ENCODE assay signal across 9 cellular contexts in the genomic region with DNA sequence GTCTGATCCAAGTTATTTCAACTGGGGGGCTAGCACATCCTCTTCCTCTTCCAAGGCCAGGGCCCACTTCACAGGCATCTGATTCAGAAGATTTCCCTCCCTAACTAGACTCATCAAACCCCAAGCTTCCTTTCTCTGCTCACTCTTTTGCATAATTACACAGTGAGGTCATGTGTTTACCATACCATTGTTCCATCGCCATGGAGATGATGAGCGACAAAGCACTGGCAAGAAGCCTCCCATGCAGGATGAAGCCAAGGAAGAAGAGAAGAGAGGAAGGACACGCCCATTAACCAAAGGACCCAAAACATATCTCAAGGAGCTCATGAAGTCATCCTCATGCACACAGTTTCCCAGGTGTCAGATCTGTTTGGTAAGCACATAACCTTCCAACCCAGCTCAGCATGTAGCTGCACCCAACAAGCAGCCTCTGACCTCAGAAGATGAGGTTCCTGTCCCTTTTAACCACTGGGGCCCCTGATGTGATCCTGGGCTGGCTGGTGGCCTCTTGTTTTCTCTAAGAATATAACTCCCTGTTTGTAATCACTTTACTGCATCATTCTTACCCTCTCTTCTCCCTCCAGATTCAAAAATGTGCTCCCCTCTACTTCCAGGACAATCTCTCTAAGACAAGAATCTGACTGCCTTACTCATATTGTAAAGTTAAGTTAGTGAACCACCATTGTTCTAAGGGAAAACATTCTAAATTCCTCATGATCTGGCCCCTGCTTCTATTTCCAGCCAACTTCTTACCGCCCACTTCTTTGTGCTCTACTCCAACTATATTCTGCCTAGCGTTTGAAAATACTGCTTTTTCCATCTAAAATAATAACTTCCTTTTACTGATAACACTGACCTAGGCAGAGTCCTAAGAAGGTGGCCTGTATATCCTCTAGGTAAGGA.
DNase-seq lines count a peak whose midpoint lies in the region; ATAC-seq, FAIRE-seq and TF ChIP-seq lines count a peak whose summit lies in the region.
"Had no signal": no experiment of that assay in that cellular context is flagged by ENCODE, and none has a peak within 500 bp of the region (broad histone marks: within the 10 kb centered on the region; RNA-seq: fewer than 3 reads in every experiment).

No MANE protein-coding gene starts in this region.

- no peaks in the 10 kb centered on the region for H3K27me3 ChIP-seq in left lung

- no peak for FAIRE-seq in GM19239 (lab: Jason Lieb, UNC)

- H3K4me1 ChIP-seq in left lung = peaks cover 0 to 4% of the 10 kb centered on the region in 2 donors

- ATAC-seq in left lung (peak; percentile 74), GM18502 (IDR thresholded peaks at IDR 0.05; ENCODE audit: poor library complexity, unreplicated experiment) (no peak)

- TF ChIP-seq CTCF in Calu3 (IDR thresholded peaks at IDR 0.05; ENCODE audit: unreplicated experiment) (no peak), left lung (IDR thresholded peaks at IDR 0.05) (no peak)

- H3K27me3 Mint-ChIP-seq in Calu3 (ENCODE audit: unreplicated experiment) = peaks cover 14% of the 10 kb centered on the region

- in situ Hi-C loops in T47D (cut with HindIII; ENCODE audit: low pct_unique_long_range_greater_than_20kb, low sequenced_read_pairs) = no loop called here

- H3K27ac Mint-ChIP-seq in Calu3 (ENCODE audit: unreplicated experiment) = peak overlapping the region; percentile 22
- H3K27ac Mint-ChIP-seq: activated naive CD8-positive, alpha-beta T cell treated with anti-CD3 and anti-CD28 coated beads, Interleukin-2, amount 10 ng/mL, durations not matched to agents 7 days and 5 days had no signal

- peaks cover 9% of the 10 kb centered on the region for H3K4me1 Mint-ChIP-seq in Calu3 (ENCODE audit: low read depth, unreplicated experiment)
- H3K4me1 Mint-ChIP-seq: activated naive CD8-positive, alpha-beta T cell treated with anti-CD3 and anti-CD28 coated beads, Interleukin-2, amount 10 ng/mL, durations not matched to agents 7 days and 5 days had no signal

- H3K4me3 Mint-ChIP-seq in Calu3 (ENCODE audit: low read depth, unreplicated experiment) = no peak overlapping the region
- H3K4me3 Mint-ChIP-seq: activated naive CD8-positive, alpha-beta T cell treated with anti-CD3 and anti-CD28 coated beads, Interleukin-2, amount 10 ng/mL, durations not matched to agents 7 days and 5 days had no signal

- no TSS peak for BruUV-seq in Calu3 (replicated peaks; lab: Mats Ljungman, UMichigan)

- H3K9me3 ChIP-seq in left lung = peaks cover 0 to 8% of the 10 kb centered on the region in 2 donors

- no peaks in the 10 kb centered on the region for H3K36me3 ChIP-seq in left lung

- H3K27ac ChIP-seq in left lung = peak overlapping the region; percentile 20 to 39

- H3K9me3 Mint-ChIP-seq in Calu3 (ENCODE audit: low read depth, unreplicated experiment) = peaks cover 5% of the 10 kb centered on the region

- CTCF ChIA-PET in Calu3 (lab: Charles Lee) = no interaction called here

- no peaks in the 10 kb centered on the region for H3K36me3 Mint-ChIP-seq in Calu3 (ENCODE audit: insufficient read depth, unreplicated experiment)
- H3K36me3 Mint-ChIP-seq: activated naive CD8-positive, alpha-beta T cell treated with anti-CD3 and anti-CD28 coated beads, Interleukin-2, amount 10 ng/mL, durations not matched to agents 7 days and 5 days had no signal

- H3K4me3 ChIP-seq in left lung = no peak overlapping the region

- intact Hi-C loops in Calu3 (cut with micrococcal nuclease; ENCODE audit: unreplicated experiment) (no loop called here), left lung (cut with DNase I) (no loop called here)

- DNase-seq in Calu3 (peak; percentile 40), MV-4-11 (lab: John Stamatoyannopoulos, UW) (peak; percentile 13), T47D (ENCODE audit: low read depth in 1 of 2, low spot score in 1 of 2) (peak; percentile 5 to 58), left lung (no peak), GM19239 (ENCODE audit: insufficient read length, low spot score) (no peak)
- no peak for DNase-seq in activated CD4-positive, alpha-beta T cell treated with anti-CD3 and anti-CD28 coated beads, Interleukin-2, amount 50 U/mL, for 48 hours
- DNase-seq in stimulated activated CD8-positive, alpha-beta memory T cell treated with anti-CD3 and anti-CD28 coated beads, Interleukin-4, amount 100 ng/mL, for 48 hours = no peak
- DNase-seq: activated naive CD8-positive, alpha-beta T cell treated with anti-CD3 and anti-CD28 coated beads, Interleukin-2, amount 10 ng/mL, durations not matched to agents 7 days and 5 days had no signal

Comparison
In these comparisons a context has a peak if more than half of its experiments do, and no peak if none do; other contexts are left out.
1. DNase-seq: peak in Calu3 (single experiment), MV-4-11 (single experiment) and T47D (2 of 2); none in left lung (0 of 2), GM19239 (single experiment), activated CD4-positive, alpha-beta T cell treated with anti-CD3 and anti-CD28 coated beads, Interleukin-2, amount 50 U/mL, for 48 hours (0 of 2) and stimulated activated CD8-positive, alpha-beta memory T cell treated with anti-CD3 and anti-CD28 coated beads, Interleukin-4, amount 100 ng/mL, for 48 hours (single experiment).